12 cellular contexts compared by ENCODE assay signal in the genomic region with DNA sequence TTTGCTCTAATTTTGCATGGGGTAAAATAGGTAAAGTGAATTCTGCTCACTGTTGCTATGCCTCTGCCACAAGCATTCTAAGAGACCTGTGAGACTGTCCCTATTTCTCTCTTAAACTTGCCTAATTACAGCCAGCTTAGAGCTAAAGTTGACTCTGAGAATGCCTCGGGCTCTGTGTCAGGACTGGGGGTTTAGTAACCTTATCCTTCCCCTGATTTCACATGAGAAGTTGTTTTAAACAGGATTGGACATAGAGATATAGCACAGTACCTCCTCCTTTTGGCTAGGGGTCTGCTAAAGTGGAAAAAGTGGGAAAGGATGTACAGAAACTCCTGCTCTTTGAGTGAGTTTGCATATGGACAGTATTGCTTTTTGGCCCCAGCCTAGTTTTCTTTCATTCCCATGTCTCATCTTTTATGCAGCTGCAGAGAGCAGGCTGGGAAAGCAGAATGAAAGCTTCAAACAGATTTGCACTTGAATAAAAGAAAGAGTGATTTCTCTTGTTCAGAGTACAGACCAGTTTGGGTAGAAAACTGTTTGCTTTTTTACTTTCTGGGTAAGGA.
DNase-seq lines count a peak whose midpoint lies in the region; ATAC-seq and TF ChIP-seq lines count a peak whose summit lies in the region.
"Had no signal": no experiment of that assay in that cellular context is flagged by ENCODE, and none has a peak within 500 bp of the region (broad histone marks: within the 10 kb centered on the region; RNA-seq: fewer than 3 reads in every experiment).

No MANE protein-coding gene starts in this region.

- peak; percentile 61 for DNase-seq in G401 (ENCODE audit: low spot score)
- DNase-seq in ascending aorta (ENCODE audit: low spot score in 2 of 2) = no peak
- DNase-seq in left cardiac atrium = no peak
- DNase-seq in progenitor cell of endocrine pancreas (ENCODE audit: low spot score, unreplicated experiment) = no peak
- DNase-seq in NCI-H2107 (lab: John Stamatoyannopoulos, UW) = no peak
- no peak for DNase-seq in adrenal gland
- DNase-seq in occipital lobe (lab: John Stamatoyannopoulos, UW) = no peak
- DNase-seq: DND-41; effector memory CD8-positive, alpha-beta T cell; NCI-H1105 had no signal

- H3K27me3 ChIP-seq in ascending aorta (no peaks in the 10 kb centered on the region), adrenal gland (no peaks in the 10 kb centered on the region)

- in situ Hi-C loops in G401 (cut with HindIII; ENCODE audit: low sequenced_read_pairs) = no loop called here

- H3K9me3 ChIP-seq in ascending aorta (no peaks in the 10 kb centered on the region), adrenal gland (replicated peaks in 1 of 3) (no peaks in the 10 kb centered on the region)

- H3K9me3 Mint-ChIP-seq in progenitor cell of endocrine pancreas (ENCODE audit: low read depth) = peaks cover 3% of the 10 kb centered on the region
- H3K9me3 Mint-ChIP-seq: effector memory CD8-positive, alpha-beta T cell had no signal

- peak overlapping the region; percentile 29 for H3K4me3 Mint-ChIP-seq in progenitor cell of endocrine pancreas (ENCODE audit: low read depth)
- H3K4me3 Mint-ChIP-seq: effector memory CD8-positive, alpha-beta T cell had no signal

- H3K4me1 ChIP-seq in ascending aorta (peaks cover 18 to 44% of the 10 kb centered on the region in 2 donors), adrenal gland (replicated peaks in 1 of 2) (peaks cover 4 to 34% of the 10 kb centered on the region in 2 donors)

- H3K4me3 ChIP-seq in ascending aorta = no peak overlapping the region
- H3K4me3 ChIP-seq in adrenal gland = no peak overlapping the region

- peaks cover 2% of the 10 kb centered on the region for H3K36me3 Mint-ChIP-seq in progenitor cell of endocrine pancreas (ENCODE audit: insufficient read depth)

- 29 to 79% (median 61%) methylated on average over 1 of the region's 1 CpG for WGBS in adrenal gland, 4 donors

- H3K36me3 ChIP-seq in ascending aorta = no peaks in the 10 kb centered on the region
- no peaks in the 10 kb centered on the region for H3K36me3 ChIP-seq in adrenal gland (replicated peaks in 1 of 2)

- H3K4me1 Mint-ChIP-seq in progenitor cell of endocrine pancreas (ENCODE audit: low read depth) = peaks cover 42% of the 10 kb centered on the region

- H3K27me3 Mint-ChIP-seq in progenitor cell of endocrine pancreas = no peaks in the 10 kb centered on the region
- H3K27me3 Mint-ChIP-seq: effector memory CD8-positive, alpha-beta T cell had no signal

- TF ChIP-seq POLR2A in adrenal gland (IDR thresholded peaks at IDR 0.05) = no peak

- peak overlapping the region; percentile 92 for H3K27ac Mint-ChIP-seq in progenitor cell of endocrine pancreas
- H3K27ac Mint-ChIP-seq: effector memory CD8-positive, alpha-beta T cell had no signal

- intact Hi-C loops in ascending aorta (cut with DNase I) = loop anchor here (2.0 to 5.0 kb wide), 8 partner anchors 201 to 853 kb away; no protein-coding TSS in a partner anchor
- intact Hi-C loops in left cardiac atrium (cut with DNase I) = loop anchor here (2.0 to 5.0 kb wide), 3 partner anchors 306 to 881 kb away; no protein-coding TSS in a partner anchor
- intact Hi-C loops in adrenal gland (cut with DNase I) = loop anchor here (5.0 to 10.0 kb wide), 2 partner anchors 303 to 306 kb away; no protein-coding TSS in a partner anchor

- TF ChIP-seq CTCF in ascending aorta (IDR thresholded peaks at IDR 0.05) = no peak
- TF ChIP-seq CTCF in progenitor cell of endocrine pancreas (IDR thresholded peaks at IDR 0.05; ENCODE audit: unreplicated experiment) = no peak
- TF ChIP-seq CTCF in adrenal gland (IDR thresholded peaks at IDR 0.05) = no peak

- peak; percentile 17 to 49 for ATAC-seq in left cardiac atrium
- ATAC-seq in HG03442 (IDR thresholded peaks at IDR 0.05; ENCODE audit: unreplicated experiment) = no peak
- ATAC-seq: activated CD4-positive, CD25-positive, alpha-beta regulatory T cell treated with anti-CD3 and anti-CD28 coated beads, Interleukin-2, amount 50 U/mL, for 24 hours; effector memory CD8-positive, alpha-beta T cell had no signal

- H3K27ac ChIP-seq in ascending aorta (peak overlapping the region; percentile 68 to 77), adrenal gland (peak overlapping the region in 2 of 5 donors; percentile 38 to 66)
